Comparison of ENCODE assay signal across 8 cellular contexts in the genomic region with DNA sequence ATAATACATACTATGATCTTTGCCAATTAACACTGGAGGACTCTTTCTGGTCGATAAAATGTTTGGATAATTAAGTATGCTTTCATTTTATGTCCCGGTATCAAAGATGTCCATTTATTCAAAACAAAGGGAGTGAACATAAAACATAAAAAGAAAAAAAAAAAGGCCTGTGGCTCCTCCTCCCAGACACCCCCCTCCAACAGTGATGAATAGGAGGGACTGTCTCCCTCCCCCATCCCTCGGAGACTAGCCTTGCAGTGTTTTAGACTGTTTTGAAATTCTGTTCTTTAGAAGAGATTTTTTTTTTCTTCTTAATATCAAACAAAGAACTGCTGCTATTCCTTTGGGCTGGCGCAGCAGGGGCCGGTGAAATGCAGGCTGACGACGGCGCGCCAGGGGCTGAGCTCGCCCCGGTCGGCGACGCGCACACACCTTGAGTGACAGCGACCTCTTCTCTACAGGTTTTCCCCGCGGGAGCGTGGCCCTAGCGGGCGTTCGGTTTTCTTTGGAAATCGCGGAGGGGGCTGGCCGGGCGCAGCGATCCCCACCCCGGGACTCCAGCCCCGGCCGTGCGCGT. TPM values are rescaled to one million over a fixed set of nuclear protein-coding genes. Genes with fewer than 3 reads are reported as not detected.
DNase-seq lines count a peak whose midpoint lies in the region; ATAC-seq and TF ChIP-seq lines count a peak whose summit lies in the region.

Gene LANCL2 (plus strand): TSS at position 235 of the 577 bp plus-strand sequence. CDS start 689 bp downstream, outside the sequence.

- H3K9me2 ChIP-seq in GM23338 (ENCODE audit: insufficient read depth) (no peaks in the 10 kb centered on the region), Karpas-422 (replicated peaks; ENCODE audit: insufficient read depth, low read length) (no peaks in the 10 kb centered on the region)

- peaks cover 19% of the 10 kb centered on the region for H3K4me1 Mint-ChIP-seq in GM23338
- peaks cover 14% of the 10 kb centered on the region for H3K4me1 Mint-ChIP-seq in memory B cell
- peaks cover 6 to 25% of the 10 kb centered on the region in 2 donors for H3K4me1 Mint-ChIP-seq in stimulated activated naive B cell treated with anti-CD40 and anti-IgM and Interleukin-4, amounts not matched to agents 10 μg/mL and 1 μg/mL and 100 μg/mL, for 72 hours

- H3K27ac ChIP-seq in GM23338 (ENCODE audit: low read depth) (peak within 1 kb of the TSS; percentile 96), Karpas-422 (ENCODE audit: low read length) (peak within 1 kb of the TSS; percentile 76), dorsolateral prefrontal cortex (peak within 1 kb of the TSS; percentile 90 to 100 (median 100))

- H3K9ac ChIP-seq in Karpas-422 (ENCODE audit: low read length) = peak within 1 kb of the TSS; percentile 97

- H3K27me3 ChIP-seq in GM23338 (ENCODE audit: insufficient read depth) (no peaks in the 10 kb centered on the region), Karpas-422 (ENCODE audit: low read length) (no peaks in the 10 kb centered on the region), dorsolateral prefrontal cortex (no peaks in the 10 kb centered on the region)

- peaks cover 6% of the 10 kb centered on the region; the same call in 1 of the 2 replicates for H3K4me1 ChIP-seq in GM23338 (ENCODE audit: insufficient read depth)
- peaks cover 26% of the 10 kb centered on the region for H3K4me1 ChIP-seq in Karpas-422 (ENCODE audit: low read length)

- ATAC-seq in GM23338 (peak; percentile 28), memory B cell (ENCODE audit: low read depth) (peak; percentile 12)
- ATAC-seq in stimulated activated naive B cell treated with anti-CD40 and anti-IgM and Interleukin-4, amounts not matched to agents 10 μg/mL and 1 μg/mL and 100 μg/mL, for 72 hours (replicated peaks) = peak; percentile 33 to 36

- H3K4me3 ChIP-seq in GM08714 (ENCODE audit: low read length) (peak within 1 kb of the TSS; percentile 90), GM23338 (peak within 1 kb of the TSS; percentile 98), Karpas-422 (ENCODE audit: low read length) (peak within 1 kb of the TSS; percentile 99), dorsolateral prefrontal cortex (peak within 1 kb of the TSS; percentile 62 to 99 (median 93))

- peak; percentile 72 for DNase-seq in GM23338 (ENCODE audit: low spot score)
- peak; percentile 77 for DNase-seq in Karpas-422
- DNase-seq in dorsolateral prefrontal cortex = peak in 6 of 10 donors; percentile 38 to 52 (median 50)
- DNase-seq in memory B cell (ENCODE audit: low spot score in 2 of 2) = no peak
- no peak for DNase-seq in stimulated activated naive B cell treated with anti-CD40 and anti-IgM and Interleukin-4, amounts not matched to agents 10 μg/mL and 1 μg/mL and 100 μg/mL, for 72 hours
- DNase-seq in islet precursor cell = no peak

- H3K27me3 Mint-ChIP-seq in GM23338 (ENCODE audit: insufficient read depth, low read depth, poor library complexity) (peaks cover 10% of the 10 kb centered on the region), memory B cell (no peaks in the 10 kb centered on the region)
- no peaks in the 10 kb centered on the region for H3K27me3 Mint-ChIP-seq in stimulated activated naive B cell treated with anti-CD40 and anti-IgM and Interleukin-4, amounts not matched to agents 10 μg/mL and 1 μg/mL and 100 μg/mL, for 72 hours

- intact Hi-C loops in T-helper 1 cell treated with Interleukin-12 subunit alpha and Interleukin-12 subunit beta and Interleukin-4 antibody, amounts not matched to agents 30 ng/mL and 1 ng/mL, for 36 hours (cut with micrococcal nuclease) = loop anchor here (1.0 to 10.0 kb wide), 7 partner anchors 110 to 842 kb away; partner anchors contain the start of genes CHCHD2 and SEC61G
- intact Hi-C loops in dorsolateral prefrontal cortex (cut with DNase I) = loop anchor here (1.0 to 10.0 kb wide), 8 partner anchors 16 to 710 kb away; partner anchors contain the start of genes MRPS17 (in 1 of the 2) and SEC61G (in 1 of the 2)

- H4K20me1 ChIP-seq in GM23338 (replicated peaks; ENCODE audit: insufficient read depth) (no peaks in the 10 kb centered on the region), Karpas-422 (ENCODE audit: insufficient read depth, low read depth, low read length) (no peaks in the 10 kb centered on the region)

- H2AFZ ChIP-seq in GM23338 = peak within 1 kb of the TSS; percentile 90; the same call in 1 of the 2 replicates
- peak within 1 kb of the TSS; percentile 90 for H2AFZ ChIP-seq in Karpas-422 (ENCODE audit: low read length)

- H3K9me3 Mint-ChIP-seq in GM23338 = no peaks in the 10 kb centered on the region
- H3K9me3 Mint-ChIP-seq in memory B cell = no peaks in the 10 kb centered on the region
- no peaks in the 10 kb centered on the region for H3K9me3 Mint-ChIP-seq in stimulated activated naive B cell treated with anti-CD40 and anti-IgM and Interleukin-4, amounts not matched to agents 10 μg/mL and 1 μg/mL and 100 μg/mL, for 72 hours

- H3K4me2 ChIP-seq in GM23338 = peak within 1 kb of the TSS; percentile 85
- peak within 1 kb of the TSS; percentile 88 for H3K4me2 ChIP-seq in Karpas-422 (ENCODE audit: low read depth, low read length, poor library complexity, severe bottlenecking)

- TF ChIP-seq CTCF in GM23338 (conservative IDR thresholded peaks at IDR 0.05; ENCODE audit: low read depth in 2 of 2) (no peak), dorsolateral prefrontal cortex (IDR thresholded peaks at IDR 0.05 in 54 of 56, conservative IDR thresholded peaks at IDR 0.05 in 2 of 56; ENCODE audit: low read depth in 1 of 56, partially characterized antibody in 56 of 56) (peak in 2 of 56 donors; percentile 2 to 4)

- H3K4me3 Mint-ChIP-seq in GM23338 = peak within 1 kb of the TSS; percentile 94
- peak within 1 kb of the TSS; percentile 78 for H3K4me3 Mint-ChIP-seq in memory B cell
- peak within 1 kb of the TSS; percentile 90 to 93 for H3K4me3 Mint-ChIP-seq in stimulated activated naive B cell treated with anti-CD40 and anti-IgM and Interleukin-4, amounts not matched to agents 10 μg/mL and 1 μg/mL and 100 μg/mL, for 72 hours

- H3K27ac Mint-ChIP-seq in GM23338 (peak within 1 kb of the TSS; percentile 98), memory B cell (peak within 1 kb of the TSS; percentile 94)
- H3K27ac Mint-ChIP-seq in stimulated activated naive B cell treated with anti-CD40 and anti-IgM and Interleukin-4, amounts not matched to agents 10 μg/mL and 1 μg/mL and 100 μg/mL, for 72 hours = peak within 1 kb of the TSS; percentile 100

- H3K79me2 ChIP-seq in GM23338 (replicated peaks; ENCODE audit: insufficient read depth) (no peaks in the 10 kb centered on the region), Karpas-422 (ENCODE audit: low read length) (no peaks in the 10 kb centered on the region; the same call in 1 of the 2 replicates)

- H3K36me3 Mint-ChIP-seq in GM23338 (ENCODE audit: low read depth) (peaks cover 8% of the 10 kb centered on the region; the same call in 2 of the 3 replicates), memory B cell (no peaks in the 10 kb centered on the region)
- H3K36me3 Mint-ChIP-seq in stimulated activated naive B cell treated with anti-CD40 and anti-IgM and Interleukin-4, amounts not matched to agents 10 μg/mL and 1 μg/mL and 100 μg/mL, for 72 hours = peaks cover 2% of the 10 kb centered on the region in 2 donors

- H3K36me3 ChIP-seq in GM23338 (ENCODE audit: insufficient read depth) (no peaks in the 10 kb centered on the region), Karpas-422 (ENCODE audit: insufficient read depth, low read length) (no peaks in the 10 kb centered on the region)

- H3K9me3 ChIP-seq in Karpas-422 (ENCODE audit: low read length) = no peaks in the 10 kb centered on the region

- no peaks in the 10 kb centered on the region for H3F3A ChIP-seq in GM23338 (replicated peaks; ENCODE audit: low read depth)

RNA-seq across cellular contexts. Expression of gene LANCL2, which starts in this region (rescaled TPM):
- total RNA-seq in GM23338 (2014; rRNA removed; shearing (Covaris generic)) = 9.8 and 10.7 TPM in 2 replicates
- 7.3 and 7.9 TPM in 2 replicates for polyA plus RNA-seq in GM23338 (2016; fragmentation: Nextera tagmentation; extraction: Ambion mirVana)
- 7.9 and 10.9 TPM in 2 replicates for total RNA-seq in Karpas-422 (2014; rRNA removed; shearing (Covaris generic); ENCODE audit: low replicate concordance)
- 10.5 and 11.8 TPM in 2 replicates for total RNA-seq in T-helper 1 cell treated with Interleukin-12 subunit alpha and Interleukin-12 subunit beta and Interleukin-4 antibody, amounts not matched to agents 30 ng/mL and 1 ng/mL, for 36 hours
- 10 to 100 TPM; 27.5 to 66.3 (median 41.3) TPM for total RNA-seq in dorsolateral prefrontal cortex

Comparison
In these comparisons a context has a peak if more than half of its experiments do, and no peak if none do; other contexts are left out.
1. DNase-seq: peak in GM23338 (single experiment), Karpas-422 (single experiment) and dorsolateral prefrontal cortex (6 of 10); none in memory B cell (0 of 2), stimulated activated naive B cell treated with anti-CD40 and anti-IgM and Interleukin-4, amounts not matched to agents 10 μg/mL and 1 μg/mL and 100 μg/mL, for 72 hours (single experiment) and islet precursor cell (single experiment).
2. Peak in every context shown above with its lines, with median percentiles within 50 percentile points of each other: H3K4me3 ChIP-seq, ATAC-seq, H3K27ac ChIP-seq, H3K27ac Mint-ChIP-seq and H3K4me3 Mint-ChIP-seq.